ENCODE assay signal across 12 cellular contexts in genomic region chr9:95103385-95104087, GRCh38.
DNase-seq lines count a peak whose midpoint lies in the region; ATAC-seq and TF ChIP-seq lines count a peak whose summit lies in the region.
"Had no signal": no experiment of that assay in that cellular context is flagged by ENCODE, and none has a peak within 500 bp of the region (broad histone marks: within the 10 kb centered on the region; RNA-seq: fewer than 3 reads in every experiment).

No MANE protein-coding gene starts in this region.

- H3K9ac ChIP-seq in rectal smooth muscle tissue (ENCODE audit: low read length): no peak overlapping the region

- no peaks in the 10 kb centered on the region for H3K9me3 ChIP-seq in WERI-Rb-1 (ENCODE audit: severe bottlenecking)
- H3K9me3 ChIP-seq in HAP-1: no peaks in the 10 kb centered on the region
- H3K9me3 ChIP-seq: adrenal gland, SJCRH30 had no signal

- H3K4me3 ChIP-seq in WERI-Rb-1 (ENCODE audit: low read depth, low read length) (no peak overlapping the region), rectal smooth muscle tissue (ENCODE audit: low read length) (no peak overlapping the region), HAP-1 (no peak overlapping the region)
- H3K4me3 ChIP-seq: adrenal gland, SJCRH30 had no signal

- H3K4me1 ChIP-seq in foreskin keratinocyte (peaks cover 38% of the 10 kb centered on the region), rectal smooth muscle tissue (ENCODE audit: control insufficient read depth, insufficient read depth, low read length) (peaks cover 5% of the 10 kb centered on the region), HAP-1 (peaks cover 11% of the 10 kb centered on the region)

- TF ChIP-seq CTCF in WERI-Rb-1 (IDR thresholded peaks at IDR 0.05; ENCODE audit: low read depth, low read length): peak; percentile 74
- TF ChIP-seq CTCF in foreskin keratinocyte (conservative IDR thresholded peaks at IDR 0.05): peak; percentile 39

- in situ Hi-C loops in HAP-1 (cut with MboI; ENCODE audit: low sequenced_read_pairs): no loop called here

- DNase-seq in DMS 273 (lab: John Stamatoyannopoulos, UW; ENCODE audit: unreplicated experiment) (peak; percentile 92), WERI-Rb-1 (peak; percentile 53), foreskin keratinocyte (no peak), epidermal melanocyte (ENCODE audit: insufficient read length, low spot score) (no peak), HAP-1 (ENCODE audit: low spot score in 2 of 2) (no peak), NCI-H128 (lab: John Stamatoyannopoulos, UW; ENCODE audit: unreplicated experiment) (no peak)
- no peak for DNase-seq in stimulated activated CD4-positive, alpha-beta T cell treated with anti-CD3 and anti-CD28 coated beads, Interleukin-1b, Interleukin-23, amount 100 ng/mL, for 48 hours
- DNase-seq: activated CD4-positive, alpha-beta memory T cell treated with anti-CD3 and anti-CD28 coated beads, Interleukin-2, amount 10 ng/mL, durations not matched to agents 7 days and 5 days; NCI-H2029 treated with DMSO at 0.1 percent for 48 hours; SJCRH30 had no signal

- peaks cover 60% of the 10 kb centered on the region for H3K36me3 ChIP-seq in WERI-Rb-1
- H3K36me3 ChIP-seq in rectal smooth muscle tissue (ENCODE audit: control insufficient read depth, insufficient read depth, low read length): peaks cover 2% of the 10 kb centered on the region
- H3K36me3 ChIP-seq in HAP-1 (replicated peaks): peaks cover 17% of the 10 kb centered on the region; the same call in 1 of the 2 replicates

- H3K27me3 ChIP-seq in WERI-Rb-1 (ENCODE audit: insufficient read depth, low read depth, severe bottlenecking): no peaks in the 10 kb centered on the region
- H3K27me3 ChIP-seq in foreskin keratinocyte: no peaks in the 10 kb centered on the region
- H3K27me3 ChIP-seq in rectal smooth muscle tissue (ENCODE audit: control insufficient read depth, insufficient read depth, low read length): no peaks in the 10 kb centered on the region
- no peaks in the 10 kb centered on the region for H3K27me3 ChIP-seq in HAP-1 (ENCODE audit: low read depth)
- H3K27me3 ChIP-seq: adrenal gland, SJCRH30 had no signal

- no peak overlapping the region for H3K27ac ChIP-seq in WERI-Rb-1
- H3K27ac ChIP-seq in foreskin keratinocyte: peak overlapping the region; percentile 91
- H3K27ac ChIP-seq in rectal smooth muscle tissue (ENCODE audit: low read depth, low read length): peak overlapping the region; percentile 57
- H3K27ac ChIP-seq: SJCRH30 had no signal

- ATAC-seq in foreskin keratinocyte: no peak

Comparison
In these comparisons a context has a peak if more than half of its experiments do, and no peak if none do; other contexts are left out.
1. DNase-seq: peak in DMS 273 (single experiment) and WERI-Rb-1 (single experiment); none in foreskin keratinocyte (0 of 2), stimulated activated CD4-positive, alpha-beta T cell treated with anti-CD3 and anti-CD28 coated beads, Interleukin-1b, Interleukin-23, amount 100 ng/mL, for 48 hours (single experiment), epidermal melanocyte (single experiment), HAP-1 (0 of 2) and NCI-H128 (single experiment).